In the genomic region with DNA sequence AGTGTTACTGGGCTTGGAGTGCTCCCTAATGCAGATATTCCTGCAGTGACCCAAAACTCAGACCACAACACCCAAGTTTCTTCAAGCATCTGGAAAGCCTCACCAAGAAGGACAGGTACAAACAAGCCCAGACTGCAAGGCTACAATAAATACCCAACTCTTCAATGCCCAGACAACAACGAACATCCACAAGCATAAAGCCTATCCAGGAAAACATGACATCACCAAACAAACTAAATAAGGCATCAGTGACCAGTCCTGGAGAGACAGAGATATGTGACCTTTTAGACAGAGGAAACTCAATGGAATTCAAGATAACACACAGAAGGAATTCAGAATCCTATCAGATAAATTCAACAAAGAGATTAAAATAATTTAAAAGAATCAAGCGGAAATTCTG, we compare ENCODE assay signal across 19 cellular contexts.
"Had no signal": no experiment of that assay in that cellular context is flagged by ENCODE, and none has a peak within 500 bp of the region (broad histone marks: within the 10 kb centered on the region; RNA-seq: fewer than 3 reads in every experiment).

No MANE protein-coding gene starts in this region.

- H3K27ac ChIP-seq: pancreas, SK-N-MC, WERI-Rb-1 had no signal

- FAIRE-seq: endometrium, pancreas had no signal

- H3K36me3 ChIP-seq: lower lobe of right lung, pancreas, tibial artery, WERI-Rb-1 had no signal

- H3K4me3 ChIP-seq: cardiac muscle cell, lower lobe of right lung, pancreas, SK-N-MC, tibial artery had no signal

- H3K4me1 ChIP-seq: lower lobe of right lung, pancreas had no signal

- ATAC-seq: activated CD8-positive, alpha-beta memory T cell treated with anti-CD3 and anti-CD28 coated beads, Interleukin-2, amount 10 ng/mL, durations not matched to agents 7 days and 5 days; left cardiac atrium; stimulated activated naive B cell treated with anti-CD40 and anti-IgM and Interleukin-4, amounts not matched to agents 10 μg/mL and 1 μg/mL and 100 μg/mL, for 72 hours had no signal

- H3K27me3 ChIP-seq: cardiac muscle cell, pancreas, tibial artery had no signal

- H3K9me3 ChIP-seq: lower lobe of right lung, pancreas, tibial artery had no signal

- DNase-seq: activated CD4-positive, alpha-beta memory T cell treated with anti-CD3 and anti-CD28 coated beads for 36 hours; activated CD8-positive, alpha-beta memory T cell treated with anti-CD3 and anti-CD28 coated beads, Interleukin-2, amount 10 ng/mL, durations not matched to agents 7 days and 5 days; activated naive CD4-positive, alpha-beta T cell treated with anti-CD3 and anti-CD28 coated beads for 36 hours; activated T-cell treated with anti-CD3 and anti-CD28 coated beads, Interleukin-2, amount 50 U/mL, for 1 hour; foreskin fibroblast; left cardiac atrium; lower lobe of right lung; naive B cell; pancreas; retina; stimulated activated CD4-positive, alpha-beta T cell treated with anti-CD3 and anti-CD28 coated beads, Interleukin-15, amount 100 ng/mL, for 24 hours; stimulated activated CD4-positive, alpha-beta T cell treated with anti-CD3 and anti-CD28 coated beads, Interleukin-4, amount 100 ng/mL, for 1 hour; stimulated activated naive B cell treated with anti-CD40 and anti-IgM and Interleukin-4, amounts not matched to agents 10 μg/mL and 1 μg/mL and 100 μg/mL, for 72 hours; T-helper 1 cell; tibial artery; WERI-Rb-1 had no signal
